ENCODE assay signal across 9 cellular contexts in genomic region chr7:4631664-4632171, GRCh38. TPM values are rescaled to one million over a fixed set of nuclear protein-coding genes. Genes with fewer than 3 reads are reported as not detected.
DNase-seq lines count a peak whose midpoint lies in the region; ATAC-seq and TF ChIP-seq lines count a peak whose summit lies in the region.
"Had no signal": no experiment of that assay in that cellular context is flagged by ENCODE, and none has a peak within 500 bp of the region (broad histone marks: within the 10 kb centered on the region; RNA-seq: fewer than 3 reads in every experiment).

No MANE protein-coding gene starts in this region.

- peaks cover 8% of the 10 kb centered on the region for H3K27me3 Mint-ChIP-seq in endothelial cell (ENCODE audit: unreplicated experiment)
- peaks cover 9% of the 10 kb centered on the region for H3K27me3 Mint-ChIP-seq in type B pancreatic cell
- H3K27me3 Mint-ChIP-seq: memory B cell had no signal

- in situ Hi-C loops in GM13976 (cut with MboI; ENCODE audit: low sequenced_read_pairs, unreplicated experiment): no loop called here

- H3K4me1 Mint-ChIP-seq in endothelial cell (ENCODE audit: unreplicated experiment) (no peaks in the 10 kb centered on the region), type B pancreatic cell (ENCODE audit: unreplicated experiment) (peaks cover 26% of the 10 kb centered on the region)
- H3K4me1 Mint-ChIP-seq: memory B cell had no signal

- H3K27ac ChIP-seq in HUES6 (ENCODE audit: low read depth, low read length) (no peak overlapping the region), lung (ENCODE audit: low read depth in 1 of 2, low read length in 1 of 2) (peak overlapping the region in 1 of 2 donors; percentile 52)

- no peak overlapping the region for H3K4me3 Mint-ChIP-seq in endothelial cell (ENCODE audit: unreplicated experiment)
- peak overlapping the region; percentile 81 for H3K4me3 Mint-ChIP-seq in type B pancreatic cell
- H3K4me3 Mint-ChIP-seq: memory B cell had no signal

- H3K27ac Mint-ChIP-seq in endothelial cell (ENCODE audit: unreplicated experiment) (no peak overlapping the region), type B pancreatic cell (peak overlapping the region; percentile 80)
- H3K27ac Mint-ChIP-seq: memory B cell had no signal

- ATAC-seq in lung (ENCODE audit: insufficient read depth, low FRiP score) (peak; percentile 88), HG02938 (IDR thresholded peaks at IDR 0.05; ENCODE audit: unreplicated experiment) (no peak)

- peaks cover 17% of the 10 kb centered on the region for H3K9me3 Mint-ChIP-seq in endothelial cell (ENCODE audit: unreplicated experiment)
- H3K9me3 Mint-ChIP-seq in type B pancreatic cell: no peaks in the 10 kb centered on the region
- H3K9me3 Mint-ChIP-seq: memory B cell had no signal

- WGBS in lung, 2 donors: 16 to 26% methylated on average over 17 of the region's 17 CpGs

- H3K9me3 ChIP-seq in BE2C: no peaks in the 10 kb centered on the region
- no peaks in the 10 kb centered on the region for H3K9me3 ChIP-seq in HUES6 (ENCODE audit: control insufficient read depth, insufficient read depth, low read depth, low read length)
- H3K9me3 ChIP-seq in lung (ENCODE audit: control insufficient read depth in 2 of 2, insufficient read depth in 1 of 2, low read length in 1 of 2): peaks cover 0 to 2% of the 10 kb centered on the region in 2 donors

- TF ChIP-seq CTCF in BE2C (IDR thresholded peaks at IDR 0.05; ENCODE audit: low read depth, low read length) (peak; percentile 77), endothelial cell (IDR thresholded peaks at IDR 0.05; ENCODE audit: unreplicated experiment) (no peak), lung (IDR thresholded peaks at IDR 0.05; ENCODE audit: control extremely low read depth, extremely low read depth) (peak; percentile 46), type B pancreatic cell (conservative IDR thresholded peaks at IDR 0.05) (peak; percentile 81), GM13976 (IDR thresholded peaks at IDR 0.05; ENCODE audit: borderline replicate concordance, control extremely low read depth, extremely low read depth, insufficient read depth, missing control alignments) (no peak)

- peak overlapping the region; percentile 48 for H3K9ac ChIP-seq in HUES6 (ENCODE audit: low read length)

- H3K4me1 ChIP-seq in BE2C (no peaks in the 10 kb centered on the region), HUES6 (ENCODE audit: control insufficient read depth, insufficient read depth, low read length) (peaks cover 7% of the 10 kb centered on the region), lung (ENCODE audit: control insufficient read depth in 2 of 2, insufficient read depth in 2 of 2, low read length in 2 of 2) (peaks cover 0 to 2% of the 10 kb centered on the region in 2 donors)

- H3K27me3 ChIP-seq in BE2C (no peaks in the 10 kb centered on the region), HUES6 (ENCODE audit: control insufficient read depth, insufficient read depth, low read length) (peaks cover 53% of the 10 kb centered on the region), lung (ENCODE audit: control insufficient read depth, insufficient read depth) (no peaks in the 10 kb centered on the region)

- H3K4me3 ChIP-seq in BE2C (ENCODE audit: low read depth, low read length) (peak overlapping the region; percentile 51), HUES6 (ENCODE audit: low read depth, low read length) (peak overlapping the region; percentile 43), lung (no peak overlapping the region)

- DNase-seq in BE2C (peak; percentile 74), RKO (ENCODE audit: low spot score) (peak; percentile 91), endothelial cell (ENCODE audit: low spot score) (peak; percentile 8), lung (ENCODE audit: low spot score) (peak; percentile 86), type B pancreatic cell (ENCODE audit: extremely low spot score, unreplicated experiment) (peak; percentile 76), GM13976 (ENCODE audit: low spot score) (no peak)

- H3K36me3 ChIP-seq in BE2C (no peaks in the 10 kb centered on the region), HUES6 (ENCODE audit: control insufficient read depth, insufficient read depth, low read length) (no peaks in the 10 kb centered on the region), lung (ENCODE audit: control insufficient read depth in 2 of 2, insufficient read depth in 2 of 2, low read length in 2 of 2) (no peaks in the 10 kb centered on the region)

- H3K36me3 Mint-ChIP-seq in endothelial cell (ENCODE audit: low read depth, unreplicated experiment) (no peaks in the 10 kb centered on the region), type B pancreatic cell (no peaks in the 10 kb centered on the region)
- H3K36me3 Mint-ChIP-seq: memory B cell had no signal

RNA-seq across cellular contexts. Expression of gene FOXK1, which starts 50.4 kb away (rescaled TPM):
- 26.0 TPM for polyA plus RNA-seq in BE2C (2012; ENCODE audit: insufficient read depth, insufficient read length, low read depth)
- 73.8 TPM for total RNA-seq in endothelial cell (ENCODE audit: unreplicated experiment)
- total RNA-seq in lung: 10 to 100 TPM; 19.3 to 36.2 TPM
- 1 to 10 TPM; 6.4 to 9.3 TPM for polyA plus RNA-seq in lung
- 55.1 and 55.2 TPM in 2 replicates for total RNA-seq in type B pancreatic cell (ENCODE audit: low replicate concordance)

Comparison
In these comparisons a context has a peak if more than half of its experiments do, and no peak if none do; other contexts are left out.
1. CTCF ChIP-seq: peak in BE2C (single experiment), lung (single experiment) and type B pancreatic cell (single experiment); none in endothelial cell (single experiment) and GM13976 (single experiment).